In genomic region chr9:115115924-115116323, GRCh38 we compare ENCODE assay signal across 14 cellular contexts. TPM values are rescaled to one million over a fixed set of nuclear protein-coding genes. Genes with fewer than 3 reads are reported as not detected.
DNase-seq lines count a peak whose midpoint lies in the region; ATAC-seq and TF ChIP-seq lines count a peak whose summit lies in the region.
"Had no signal": no experiment of that assay in that cellular context is flagged by ENCODE, and none has a peak within 500 bp of the region (broad histone marks: within the 10 kb centered on the region; RNA-seq: fewer than 3 reads in every experiment).

No MANE protein-coding gene starts in this region.

- peak overlapping the region; percentile 8 for H2BK15ac ChIP-seq in mesendoderm (replicated peaks; ENCODE audit: low read depth)

- no peaks in the 10 kb centered on the region for H3K36me3 ChIP-seq in mammary epithelial cell (ENCODE audit: insufficient read depth, low read length)
- no peaks in the 10 kb centered on the region for H3K36me3 ChIP-seq in mesendoderm (ENCODE audit: control insufficient read depth, insufficient read depth, low read length)
- H3K36me3 ChIP-seq in CD8-positive, alpha-beta memory T cell (ENCODE audit: insufficient read depth, low read length), result no peaks in the 10 kb centered on the region

- no peak overlapping the region for H2AK5ac ChIP-seq in mesendoderm (ENCODE audit: low read length)

- no peak overlapping the region for H3K4me3 Mint-ChIP-seq in CD8-positive, alpha-beta memory T cell

- no peak for TF ChIP-seq EP300 in Ishikawa (IDR thresholded peaks at IDR 0.05; ENCODE audit: borderline replicate concordance)

- peak overlapping the region in 2 of 3 experiments; percentile 24 to 61 for H3K4me3 ChIP-seq in mammary epithelial cell (replicated peaks in 1 of 3; ENCODE audit: insufficient read depth in 1 of 3, low read depth in 2 of 3, low read length in 3 of 3)
- peak overlapping the region; percentile 18 for H3K4me3 ChIP-seq in mesendoderm (ENCODE audit: low read length)
- no peak overlapping the region for H3K4me3 ChIP-seq in CD8-positive, alpha-beta memory T cell (ENCODE audit: low read length)
- H3K4me3 ChIP-seq: GM12878 had no signal

- H4K20me1 ChIP-seq in mammary epithelial cell (ENCODE audit: insufficient read depth, low read length), result no peaks in the 10 kb centered on the region

- no peak for ATAC-seq in activated CD4-positive, CD25-positive, alpha-beta regulatory T cell treated with anti-CD3 and anti-CD28 coated beads, Interleukin-2, amount 50 U/mL, for 24 hours
- ATAC-seq: GM12878 had no signal

- no peak overlapping the region for H2BK120ac ChIP-seq in mesendoderm (ENCODE audit: low read depth, low read length)

- H3K4me2 ChIP-seq in mammary epithelial cell (ENCODE audit: insufficient read depth, low read depth, low read length), result peak overlapping the region; percentile 94
- peak overlapping the region; percentile 53 for H3K4me2 ChIP-seq in mesendoderm (ENCODE audit: low read length)

- H3K56ac ChIP-seq in mesendoderm (ENCODE audit: low read length), result peak overlapping the region; percentile 81

- H2BK5ac ChIP-seq in mesendoderm (ENCODE audit: low read length), result no peak overlapping the region

- no peak for TF ChIP-seq CTCF in mammary epithelial cell (conservative IDR thresholded peaks at IDR 0.05 in 1 of 2, IDR thresholded peaks at IDR 0.05 in 1 of 2; ENCODE audit: extremely low read depth in 1 of 2, insufficient read depth in 1 of 2, low read depth in 1 of 2, low read length in 2 of 2)

- peak overlapping the region; percentile 81 for H3K18ac ChIP-seq in mesendoderm (ENCODE audit: low read length)

- H4K5ac ChIP-seq in mesendoderm (ENCODE audit: low read length), result no peak overlapping the region

- H3K27me3 ChIP-seq in mammary epithelial cell (ENCODE audit: insufficient read depth, low read length), result no peaks in the 10 kb centered on the region
- H3K27me3 ChIP-seq in mesendoderm (ENCODE audit: insufficient read depth, low read length, poor library complexity), result no peaks in the 10 kb centered on the region
- H3K27me3 ChIP-seq in CD8-positive, alpha-beta memory T cell (ENCODE audit: insufficient read depth, low read length, poor library complexity, severe bottlenecking), result peaks cover 6% of the 10 kb centered on the region

- WGBS in mammary epithelial cell (ENCODE audit: low coverage, missing lambda C conversion rate), result 0% methylated on average over 1 of the region's 1 CpG
- no CpG with 5 or more reads among the region's 1 CpG for WGBS in mesendoderm (ENCODE audit: extremely low coverage, insufficient coverage, low lambda C conversion rate)

- no peak for TF ChIP-seq RAD21 in Ishikawa (IDR thresholded peaks at IDR 0.05; ENCODE audit: low read depth)

- dilution Hi-C loops in mammary epithelial cell (cut with HindIII; ENCODE audit: low sequenced_read_pairs), result no loop called here

- POLR2A ChIA-PET in CD8-positive, alpha-beta memory T cell (lab: Charles Lee), result no interaction called here

- peaks cover 55% of the 10 kb centered on the region for H3K4me1 ChIP-seq in mammary epithelial cell (ENCODE audit: insufficient read depth, low read length)
- peaks cover 5% of the 10 kb centered on the region for H3K4me1 ChIP-seq in mesendoderm (ENCODE audit: control insufficient read depth, low read depth, low read length)
- no peaks in the 10 kb centered on the region for H3K4me1 ChIP-seq in CD8-positive, alpha-beta memory T cell (ENCODE audit: insufficient read depth, low read length)

- H3K23ac ChIP-seq in mesendoderm (ENCODE audit: low read length), result no peak overlapping the region

- no TSS peak for BruUV-seq in mammary epithelial cell (replicated peaks; lab: Mats Ljungman, UMichigan)

- H3K79me2 ChIP-seq in mammary epithelial cell (ENCODE audit: insufficient read depth, low read length) (no peaks in the 10 kb centered on the region), mesendoderm (ENCODE audit: control insufficient read depth, insufficient read depth, low read length) (peaks cover 19% of the 10 kb centered on the region)

- no peak overlapping the region for H3K4ac ChIP-seq in mesendoderm (ENCODE audit: low read depth, low read length)

- no peaks in the 10 kb centered on the region for H3K9me3 Mint-ChIP-seq in CD8-positive, alpha-beta memory T cell

- H3K36me3 Mint-ChIP-seq in CD8-positive, alpha-beta memory T cell, result no peaks in the 10 kb centered on the region

- no peak overlapping the region for H4K8ac ChIP-seq in mesendoderm (ENCODE audit: low read depth, low read length)

- no peak overlapping the region for H3K27ac Mint-ChIP-seq in CD8-positive, alpha-beta memory T cell

- H2AFZ ChIP-seq in mammary epithelial cell (ENCODE audit: low read depth, low read length), result no peak overlapping the region

- DNase-seq in ACHN (peak; percentile 43), mammary epithelial cell (peak; percentile 90), mesendoderm (no peak), NK-92 (lab: John Stamatoyannopoulos, UW; ENCODE audit: unreplicated experiment) (no peak), NCI-H524 treated with DMSO at 0.1 percent for 48 hours (lab: John Stamatoyannopoulos, UW) (no peak)
- no peak for DNase-seq in CD8-positive, alpha-beta memory T cell
- DNase-seq: activated CD4-positive, CD25-positive, alpha-beta regulatory T cell treated with anti-CD3 and anti-CD28 coated beads, Interleukin-2, amount 50 U/mL, for 72 hours; activated gamma-delta T cell treated with Interleukin-2 at 50 U/mL for 16 hours; NCI-H146 had no signal

- H3K4me1 Mint-ChIP-seq in CD8-positive, alpha-beta memory T cell, result peaks cover 0 to 7% (median 0%) of the 10 kb centered on the region in 3 donors

- H3K79me1 ChIP-seq in mesendoderm (ENCODE audit: low read length), result peaks cover 17% of the 10 kb centered on the region

- H3K27me3 Mint-ChIP-seq in CD8-positive, alpha-beta memory T cell, result peaks cover 49 to 80% of the 10 kb centered on the region in 2 donors

- H3K27ac ChIP-seq in mammary epithelial cell (ENCODE audit: insufficient read depth, low read depth, low read length), result peak overlapping the region; percentile 83
- H3K27ac ChIP-seq in mesendoderm (ENCODE audit: low read depth, low read length), result no peak overlapping the region
- no peak overlapping the region for H3K27ac ChIP-seq in CD8-positive, alpha-beta memory T cell (ENCODE audit: low read depth, low read length)
- H3K27ac ChIP-seq: C4-2B had no signal

- H3K9ac ChIP-seq in mammary epithelial cell (ENCODE audit: insufficient read depth, low read length) (peak overlapping the region; percentile 48), mesendoderm (ENCODE audit: low read length) (peak overlapping the region; percentile 81)

- no peaks in the 10 kb centered on the region for H3K9me3 ChIP-seq in mammary epithelial cell (replicated peaks; ENCODE audit: insufficient read depth, low read length)
- H3K9me3 ChIP-seq in CD8-positive, alpha-beta memory T cell (ENCODE audit: low read length), result no peaks in the 10 kb centered on the region

- intact Hi-C loops in mammary epithelial cell (cut with micrococcal nuclease), result loop anchor here (1.0 to 10.0 kb wide), 8 partner anchors 80 to 421 kb away; no protein-coding TSS in a partner anchor

- CTCF ChIA-PET in mammary epithelial cell (lab: Charles Lee; ENCODE audit: low non-redundant PET), result no interaction called here
- CTCF ChIA-PET in CD8-positive, alpha-beta memory T cell (lab: Charles Lee), result no interaction called here

- in situ Hi-C loops in ACHN (cut with HindIII; ENCODE audit: low pct_ligation_motif_present, low pct_unique_long_range_greater_than_20kb, low sequenced_read_pairs), result no loop called here
- in situ Hi-C loops in mammary epithelial cell (cut with MboI; ENCODE audit: low sequenced_read_pairs in 2 of 2), result no loop called here

TF ChIP-seq in Ishikawa, 13 proteins besides CTCF, POLR2A, EP300 and RAD21:
- TF ChIP-seq YY1 (IDR thresholded peaks at IDR 0.05; ENCODE audit: low read depth) (no peak), CEBPB (IDR thresholded peaks at IDR 0.05) (peak; percentile 78)

RNA-seq across cellular contexts. Expression of gene TNC, which starts 2.0 kb away (rescaled TPM):
- 100 to 1,000 TPM in 1 of 2 donors, 10 to 100 TPM in 1; 85.8 to 178 TPM for total RNA-seq in mammary epithelial cell
- 22.2 TPM for polyA plus RNA-seq in mammary epithelial cell
- 48.1 TPM for polyA minus RNA-seq in mammary epithelial cell
- polyA plus RNA-seq in mesendoderm (2013, experiment 1 of 2), result 16.1 TPM
- polyA plus RNA-seq in mesendoderm (2013, experiment 2 of 2), result 16.9 TPM
- 1 to 10 TPM; 1.2 to 1.4 TPM for total RNA-seq in CD8-positive, alpha-beta memory T cell
- polyA plus RNA-seq in CD8-positive, alpha-beta memory T cell, result not detected
- total RNA-seq: OCI-LY7 had no signal

Comparison
In these comparisons a context has a peak if more than half of its experiments do, and no peak if none do; other contexts are left out.
1. DNase-seq: peak in ACHN (single experiment) and mammary epithelial cell (single experiment); none in mesendoderm (single experiment), NK-92 (single experiment), NCI-H524 treated with DMSO at 0.1 percent for 48 hours (single experiment) and CD8-positive, alpha-beta memory T cell (0 of 5).
2. RNA of gene TNC, which starts 2.0 kb away (total RNA-seq): 85.8 to 178 TPM in mammary epithelial cell; 1.2 to 1.4 TPM in CD8-positive, alpha-beta memory T cell; every median in the first group is over 10 times any median in the second.